In the genomic region with DNA sequence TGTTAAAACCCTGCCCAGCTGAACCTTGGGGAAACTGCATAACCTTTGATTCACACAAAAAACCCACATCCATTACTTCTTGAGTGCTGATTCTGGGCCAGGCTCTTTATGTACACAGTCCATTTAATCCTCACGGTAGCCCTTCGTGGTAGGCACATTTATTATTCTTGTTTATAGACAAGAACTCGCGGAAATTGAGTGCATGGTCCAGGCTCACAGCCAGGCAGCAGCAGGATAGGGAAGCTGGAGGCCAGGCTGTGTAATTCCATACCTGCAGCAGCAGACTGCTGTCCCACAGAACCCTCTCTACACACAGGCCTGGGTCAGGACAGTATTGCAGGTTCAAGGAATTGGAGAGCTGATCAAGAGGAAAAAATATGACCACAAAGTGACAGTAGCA, we compare ENCODE assay signal across 21 cellular contexts.
"Had no signal": no experiment of that assay in that cellular context is flagged by ENCODE, and none has a peak within 500 bp of the region (broad histone marks: within the 10 kb centered on the region; RNA-seq: fewer than 3 reads in every experiment).

No MANE protein-coding gene starts in this region.

- H3K27me3 ChIP-seq: esophagus muscularis mucosa, left lung, neutrophil, right atrium auricular region, thyroid gland had no signal

- H3K36me3 ChIP-seq: esophagus muscularis mucosa, left lung, neutrophil, right atrium auricular region, thyroid gland had no signal

- H3K4me1 ChIP-seq: left lung, right atrium auricular region had no signal

- H3K4me3 Mint-ChIP-seq: activated CD4-positive, alpha-beta T cell treated with anti-CD3 and anti-CD28 coated beads, Interleukin-2, amount 10 ng/mL, durations not matched to agents 7 days and 5 days; activated naive CD8-positive, alpha-beta T cell; brain; stimulated activated naive B cell treated with anti-CD40 and anti-IgM and Interleukin-4, amounts not matched to agents 10 μg/mL and 1 μg/mL and 100 μg/mL, for 72 hours had no signal

- H3K27ac Mint-ChIP-seq: activated CD4-positive, alpha-beta T cell treated with anti-CD3 and anti-CD28 coated beads, Interleukin-2, amount 10 ng/mL, durations not matched to agents 7 days and 5 days; activated naive CD8-positive, alpha-beta T cell; naive B cell; stimulated activated naive B cell treated with anti-CD40 and anti-IgM and Interleukin-4, amounts not matched to agents 10 μg/mL and 1 μg/mL and 100 μg/mL, for 72 hours had no signal

- FAIRE-seq: keratinocyte, urothelium cell line had no signal

- H3K4me1 Mint-ChIP-seq: activated CD4-positive, alpha-beta T cell treated with anti-CD3 and anti-CD28 coated beads, Interleukin-2, amount 10 ng/mL, durations not matched to agents 7 days and 5 days; naive B cell; stimulated activated naive B cell treated with anti-CD40 and anti-IgM and Interleukin-4, amounts not matched to agents 10 μg/mL and 1 μg/mL and 100 μg/mL, for 72 hours had no signal

- ATAC-seq: left lung; stimulated activated naive B cell treated with anti-CD40 and anti-IgM and Interleukin-4, amounts not matched to agents 10 μg/mL and 1 μg/mL and 100 μg/mL, for 72 hours had no signal

- H3K4me3 ChIP-seq: coronary artery, esophagus muscularis mucosa, left lung, right atrium auricular region, thyroid gland had no signal

- H3K9me3 ChIP-seq: thyroid gland had no signal

- H3K27ac ChIP-seq: coronary artery, esophagus muscularis mucosa, left lung, neutrophil, right atrium auricular region, thyroid gland had no signal

- DNase-seq: activated CD4-positive, alpha-beta T cell treated with anti-CD3 and anti-CD28 coated beads, Interleukin-2, amount 10 ng/mL, durations not matched to agents 7 days and 5 days; activated CD8-positive, alpha-beta memory T cell treated with anti-CD3 and anti-CD28 coated beads for 24 hours; activated gamma-delta T cell treated with Interleukin-2 at 50 U/mL for 16 hours; amygdala; central memory CD4-positive, alpha-beta T cell; effector CD4-positive, alpha-beta T cell; hippocampal formation; left lung; mammary epithelial cell; naive B cell; stimulated activated CD4-positive, alpha-beta T cell treated with anti-CD3 and anti-CD28 coated beads, Interleukin-2, amount 100 ng/mL, for 48 hours; stimulated activated naive B cell treated with anti-CD40 and anti-IgM and Interleukin-4, amounts not matched to agents 10 μg/mL and 1 μg/mL and 100 μg/mL, for 72 hours had no signal
